In the genomic region with DNA sequence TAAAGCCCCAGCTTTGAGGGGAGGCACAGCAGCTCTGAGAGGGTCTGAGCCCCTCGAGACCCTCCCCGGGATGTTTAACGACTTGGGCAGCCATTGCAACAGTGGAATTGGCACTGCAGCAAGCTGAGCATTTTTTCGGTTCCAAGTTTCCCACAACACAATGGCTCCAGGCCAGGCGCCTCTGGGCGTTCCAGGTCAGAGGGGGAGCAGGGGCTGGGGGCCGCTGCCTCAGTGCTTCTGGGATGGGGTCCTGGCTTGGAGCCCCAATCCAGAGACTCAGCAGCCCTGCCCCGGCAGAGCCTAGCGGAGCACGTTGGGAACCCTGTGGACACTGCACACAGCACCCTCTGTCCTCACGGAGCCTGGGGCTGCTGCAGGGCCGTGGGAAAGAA, we compare ENCODE assay signal across 1 cellular context.
TF ChIP-seq lines count a peak whose summit lies in the region.

No MANE protein-coding gene starts in this region.

TF ChIP-seq in liver, 16 proteins besides CTCF, POLR2A, EP300 and RAD21 (continued from another document):
- TF ChIP-seq, protein P1, sequence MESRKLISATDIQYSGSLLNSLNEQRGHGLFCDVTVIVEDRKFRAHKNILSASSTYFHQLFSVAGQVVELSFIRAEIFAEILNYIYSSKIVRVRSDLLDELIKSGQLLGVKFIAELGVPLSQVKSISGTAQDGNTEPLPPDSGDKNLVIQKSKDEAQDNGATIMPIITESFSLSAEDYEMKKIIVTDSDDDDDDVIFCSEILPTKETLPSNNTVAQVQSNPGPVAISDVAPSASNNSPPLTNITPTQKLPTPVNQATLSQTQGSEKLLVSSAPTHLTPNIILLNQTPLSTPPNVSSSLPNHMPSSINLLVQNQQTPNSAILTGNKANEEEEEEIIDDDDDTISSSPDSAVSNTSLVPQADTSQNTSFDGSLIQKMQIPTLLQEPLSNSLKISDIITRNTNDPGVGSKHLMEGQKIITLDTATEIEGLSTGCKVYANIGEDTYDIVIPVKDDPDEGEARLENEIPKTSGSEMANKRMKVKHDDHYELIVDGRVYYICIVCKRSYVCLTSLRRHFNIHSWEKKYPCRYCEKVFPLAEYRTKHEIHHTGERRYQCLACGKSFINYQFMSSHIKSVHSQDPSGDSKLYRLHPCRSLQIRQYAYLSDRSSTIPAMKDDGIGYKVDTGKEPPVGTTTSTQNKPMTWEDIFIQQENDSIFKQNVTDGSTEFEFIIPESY (IDR thresholded peaks at IDR 0.05): no peak
- TF ChIP-seq HNF4G (IDR thresholded peaks at IDR 0.05): no peak
